Comparison of ENCODE assay signal across 1 cellular context in the genomic region with DNA sequence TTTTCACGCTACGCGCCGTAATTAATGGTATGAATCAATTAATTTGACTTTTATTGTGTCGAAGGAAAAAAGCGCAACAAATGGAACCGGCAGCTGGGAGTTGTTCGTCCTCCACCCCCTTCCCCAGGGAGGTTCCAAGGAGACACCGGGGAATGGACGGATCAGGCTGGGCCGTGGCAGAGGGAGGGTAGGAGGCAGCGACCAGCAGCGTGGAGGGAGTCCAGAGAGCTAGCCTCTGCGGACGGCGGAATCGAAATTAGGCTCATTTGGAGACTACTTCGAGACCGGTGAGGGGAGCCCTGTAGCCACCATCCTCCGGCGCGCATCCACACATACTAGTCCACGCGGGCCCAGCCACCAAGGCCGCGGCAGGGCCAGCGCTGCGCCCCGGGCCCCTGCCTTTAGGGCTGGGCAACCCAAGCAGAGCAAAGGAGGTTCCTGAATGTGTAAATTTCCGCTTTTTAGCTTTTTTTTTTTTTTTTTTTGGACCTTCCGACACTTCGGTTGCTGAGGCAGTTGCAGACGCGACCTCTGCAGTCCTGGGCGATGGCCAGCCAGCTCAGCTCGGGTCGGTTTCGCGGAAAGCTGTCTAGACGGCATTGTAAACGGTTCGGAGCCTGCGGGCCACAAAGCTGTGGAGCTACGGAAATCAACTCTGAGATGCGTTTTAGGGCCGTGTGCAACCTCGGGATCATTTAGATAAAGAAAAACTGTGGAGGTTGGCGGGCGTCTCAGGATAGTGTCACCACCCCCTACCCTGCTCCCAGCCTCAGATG.
A peak's percentile ranks its signal among the peaks of the same experiment; 100 is the strongest.
TF ChIP-seq lines count a peak whose summit lies in the region.

No MANE protein-coding gene starts in this region.

TF ChIP-seq in neural cell, 6 proteins besides CTCF, POLR2A, EP300 and RAD21 (continued from another document):
- TF ChIP-seq REST (IDR thresholded peaks at IDR 0.05; ENCODE audit: borderline replicate concordance) (no peak), MXI1 (conservative IDR thresholded peaks at IDR 0.05; ENCODE audit: poor library complexity, severe bottlenecking) (no peak), POLR2AphosphoS5 (IDR thresholded peaks at IDR 0.05) (peak; percentile 34)
